ENCODE assay signal across 9 cellular contexts in the genomic region with DNA sequence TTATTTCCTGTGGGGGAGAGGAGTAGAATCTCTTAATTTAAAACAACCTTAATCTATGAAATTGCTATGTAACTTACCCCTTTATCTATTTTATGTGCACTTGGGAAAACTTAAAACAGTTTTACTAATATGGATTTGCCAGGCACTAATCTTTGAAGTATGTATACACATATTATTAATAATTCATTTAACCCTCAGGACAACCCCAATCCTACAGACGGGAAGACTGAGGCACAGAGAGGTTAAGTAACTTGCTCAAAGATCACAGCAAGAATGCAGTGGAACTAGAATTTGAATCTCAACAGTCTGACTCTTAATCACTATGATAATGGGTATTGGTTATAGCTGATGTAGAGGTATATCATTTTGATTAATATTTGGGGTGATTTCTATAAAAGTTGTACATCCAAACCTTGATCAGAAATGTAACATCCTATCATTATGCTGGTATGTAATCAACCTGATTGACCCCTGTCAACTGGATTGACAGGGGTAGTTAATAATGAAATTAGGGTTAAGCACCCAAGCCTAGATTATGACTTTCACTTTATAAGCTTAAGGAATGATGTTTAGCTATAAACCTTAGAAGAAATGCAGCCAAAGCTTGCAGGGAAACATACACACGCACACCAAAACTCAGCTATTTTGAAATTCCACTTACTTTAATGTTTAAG. TPM values are rescaled to one million over a fixed set of nuclear protein-coding genes. Genes with fewer than 3 reads are reported as not detected.
DNase-seq lines count a peak whose midpoint lies in the region; ATAC-seq and TF ChIP-seq lines count a peak whose summit lies in the region.
"Had no signal": no experiment of that assay in that cellular context is flagged by ENCODE, and none has a peak within 500 bp of the region (broad histone marks: within the 10 kb centered on the region; RNA-seq: fewer than 3 reads in every experiment).

No MANE protein-coding gene starts in this region.

- ATAC-seq in HG02981 (IDR thresholded peaks at IDR 0.05; ENCODE audit: unreplicated experiment) (no peak), left colon (no peak)

- H2AFZ ChIP-seq in OCI-LY1 (ENCODE audit: low read length) (no peak overlapping the region), parathyroid adenoma (peak overlapping the region; percentile 97)

- H3K4me2 ChIP-seq in OCI-LY1 (ENCODE audit: low read length) = peak overlapping the region; percentile 63; the same call in 1 of the 2 replicates
- peak overlapping the region; percentile 88 for H3K4me2 ChIP-seq in parathyroid adenoma (ENCODE audit: low read length)

- H4K20me1 ChIP-seq in OCI-LY1 (ENCODE audit: insufficient read depth, low read length) = no peaks in the 10 kb centered on the region

- peaks cover 37% of the 10 kb centered on the region for H3K4me1 Mint-ChIP-seq in Caco-2 (ENCODE audit: low read depth, unreplicated experiment)
- H3K4me1 Mint-ChIP-seq in endodermal cell = peaks cover 22% of the 10 kb centered on the region

- H3K4me3 ChIP-seq in Caco-2 (ENCODE audit: low read depth, low read length) = peak overlapping the region; percentile 94
- no peak overlapping the region for H3K4me3 ChIP-seq in OCI-LY1 (ENCODE audit: low read depth, low read length, poor library complexity, severe bottlenecking)
- peak overlapping the region; percentile 93 for H3K4me3 ChIP-seq in endodermal cell (ENCODE audit: low read length)
- peak overlapping the region; percentile 62 for H3K4me3 ChIP-seq in parathyroid adenoma (ENCODE audit: low read depth, low read length)

- BruUV-seq in Caco-2 (replicated peaks; lab: Mats Ljungman, UMichigan) = no TSS peak

- H3F3A ChIP-seq in OCI-LY1 (ENCODE audit: insufficient read depth, low read length) = no peaks in the 10 kb centered on the region

- no peaks in the 10 kb centered on the region for H3K9me3 Mint-ChIP-seq in Caco-2 (ENCODE audit: unreplicated experiment)
- no peaks in the 10 kb centered on the region for H3K9me3 Mint-ChIP-seq in endodermal cell

- H3K79me2 ChIP-seq in OCI-LY1 (ENCODE audit: insufficient read depth, low read length) = no peaks in the 10 kb centered on the region
- peaks cover 10% of the 10 kb centered on the region for H3K79me2 ChIP-seq in parathyroid adenoma

- POLR2A ChIA-PET in Caco-2 (lab: Charles Lee) = interaction anchor here (2.3 kb wide), 1 partner anchor 92 kb away, joined by 5 read pairs; no protein-coding TSS in a partner anchor

- H3K9ac ChIP-seq in OCI-LY1 (ENCODE audit: low read length) (no peak overlapping the region), endodermal cell (ENCODE audit: extremely low read depth, low read length, poor library complexity, severe bottlenecking) (peak overlapping the region; percentile 62), parathyroid adenoma (no peak overlapping the region)

- 79 to 100% methylated on average over 1 to 2 of the region's 2 CpGs for WGBS in endodermal cell (ENCODE audit: insufficient coverage in 1 of 2, insufficient read length in 1 of 2), 2 experiments

- H3K27ac Mint-ChIP-seq in Caco-2 (ENCODE audit: unreplicated experiment) (peak overlapping the region; percentile 85), endodermal cell (no peak overlapping the region)

- peaks cover 22% of the 10 kb centered on the region for H3K4me1 ChIP-seq in Caco-2
- peaks cover 7% of the 10 kb centered on the region for H3K4me1 ChIP-seq in OCI-LY1 (ENCODE audit: insufficient read depth, low read length, severe bottlenecking)
- no peaks in the 10 kb centered on the region for H3K4me1 ChIP-seq in endodermal cell (ENCODE audit: control insufficient read depth, insufficient read depth, low read length)
- H3K4me1 ChIP-seq in parathyroid adenoma = no peaks in the 10 kb centered on the region

- H3K27ac ChIP-seq in OCI-LY1 (ENCODE audit: low read depth, low read length, poor library complexity, severe bottlenecking) (no peak overlapping the region), endodermal cell (ENCODE audit: low read depth, low read length) (no peak overlapping the region), parathyroid adenoma (peak overlapping the region; percentile 93)

- H3K9me2 ChIP-seq in OCI-LY1 (ENCODE audit: low read depth, low read length) = no peaks in the 10 kb centered on the region

- no peak for TF ChIP-seq CTCF in Caco-2 (IDR thresholded peaks at IDR 0.05; ENCODE audit: insufficient read depth in 1 of 2, low read depth in 1 of 2, low read length in 1 of 2, severe bottlenecking in 1 of 2, unreplicated experiment in 1 of 2)
- no peak for TF ChIP-seq CTCF in OCI-LY1 (IDR thresholded peaks at IDR 0.05; ENCODE audit: low read length)
- no peak for TF ChIP-seq CTCF in endodermal cell (conservative IDR thresholded peaks at IDR 0.05)
- no peak for TF ChIP-seq CTCF in parathyroid adenoma (IDR thresholded peaks at IDR 0.05)

- no peaks in the 10 kb centered on the region for H3K27me3 ChIP-seq in Caco-2 (replicated peaks; ENCODE audit: control insufficient read depth, insufficient read depth, low read length)
- H3K27me3 ChIP-seq in OCI-LY1 (ENCODE audit: insufficient read depth, low read length) = no peaks in the 10 kb centered on the region; the same call in 1 of the 2 replicates
- H3K27me3 ChIP-seq in endodermal cell (ENCODE audit: control insufficient read depth, insufficient read depth, low read length, poor library complexity, severe bottlenecking) = no peaks in the 10 kb centered on the region
- no peaks in the 10 kb centered on the region for H3K27me3 ChIP-seq in parathyroid adenoma (ENCODE audit: control insufficient read depth, insufficient read depth, low read length)

- DNase-seq in Caco-2 = no peak
- DNase-seq in endodermal cell = no peak
- DNase-seq in GDM1 (lab: John Stamatoyannopoulos, UW) = no peak
- DNase-seq in left colon = no peak
- DNase-seq in NCI-H128 (lab: John Stamatoyannopoulos, UW; ENCODE audit: unreplicated experiment) = no peak

- H3K4me3 Mint-ChIP-seq in Caco-2 (ENCODE audit: unreplicated experiment) = peak overlapping the region; percentile 94
- peak overlapping the region; percentile 75 for H3K4me3 Mint-ChIP-seq in endodermal cell

- peaks cover 40% of the 10 kb centered on the region for H3K36me3 Mint-ChIP-seq in Caco-2 (ENCODE audit: insufficient read depth, unreplicated experiment)
- H3K36me3 Mint-ChIP-seq in endodermal cell (ENCODE audit: low read depth) = peaks cover 2% of the 10 kb centered on the region

- H3K27me3 Mint-ChIP-seq in Caco-2 (ENCODE audit: insufficient read depth, unreplicated experiment) (no peaks in the 10 kb centered on the region), endodermal cell (ENCODE audit: insufficient read depth) (peaks cover 2% of the 10 kb centered on the region)

- intact Hi-C loops in Caco-2 (cut with micrococcal nuclease; ENCODE audit: unreplicated experiment) = loop anchor here (5.0 kb wide), 1 partner anchor 52 kb away; the partner anchor contains the start of gene TMEM98
- intact Hi-C loops in left colon (cut with DNase I, micrococcal nuclease) = loop anchor here in 1 of 2 donors (10.0 kb wide), 1 partner anchor 91 kb away; no protein-coding TSS in a partner anchor

- no peaks in the 10 kb centered on the region for H3K9me3 ChIP-seq in Caco-2
- H3K9me3 ChIP-seq in OCI-LY1 (ENCODE audit: low read length) = no peaks in the 10 kb centered on the region
- no peaks in the 10 kb centered on the region for H3K9me3 ChIP-seq in endodermal cell (ENCODE audit: control insufficient read depth, low read length)
- no peaks in the 10 kb centered on the region for H3K9me3 ChIP-seq in parathyroid adenoma (ENCODE audit: control insufficient read depth, low read length)

- CTCF ChIA-PET in Caco-2 (lab: Charles Lee) = interaction anchor here (0.6 to 3.8 kb wide), 12 partner anchors 15 to 165 kb away, joined by 3 to 80 read pairs (median 9); no protein-coding TSS in a partner anchor

- 0 out of 2 replicates have a peak, but pooled peaks cover 3% of the 10 kb centered on the region for H3K36me3 ChIP-seq in Caco-2 (ENCODE audit: control insufficient read depth, insufficient read depth, low read length)
- H3K36me3 ChIP-seq in OCI-LY1 (ENCODE audit: insufficient read depth, low read length) = no peaks in the 10 kb centered on the region
- no peaks in the 10 kb centered on the region for H3K36me3 ChIP-seq in endodermal cell (ENCODE audit: control insufficient read depth, insufficient read depth, low read length)
- H3K36me3 ChIP-seq in parathyroid adenoma (ENCODE audit: control insufficient read depth, insufficient read depth, low read length) = no peaks in the 10 kb centered on the region

RNA-seq across cellular contexts. Expression of gene MYO1D, which starts 1.6 kb away (rescaled TPM):
- total RNA-seq in Caco-2 (2022) = 193 and 206 TPM in 2 replicates
- total RNA-seq in endodermal cell = 10 to 100 TPM; 42.9 to 43.7 TPM
- 10.5 TPM for polyA plus RNA-seq in endodermal cell (2013, experiment 1 of 2)
- polyA plus RNA-seq in endodermal cell (2013, experiment 2 of 2) = 11.1 TPM
- 100 to 1,000 TPM; 394 to 421 TPM for total RNA-seq in left colon

RNA-seq across cellular contexts. Expression of gene TMEM98, which starts 52.6 kb away (rescaled TPM):
- total RNA-seq in Caco-2 (2022) = 189 and 229 TPM in 2 replicates
- 100 to 1,000 TPM; 134 to 137 TPM for total RNA-seq in endodermal cell
- 124 TPM for polyA plus RNA-seq in endodermal cell (2013, experiment 1 of 2)
- 116 TPM for polyA plus RNA-seq in endodermal cell (2013, experiment 2 of 2)
- total RNA-seq in left colon = 100 to 1,000 TPM; 111 to 114 TPM
- total RNA-seq: mononuclear cell had no signal
